ENCODE assay signal across 8 cellular contexts in the genomic region with DNA sequence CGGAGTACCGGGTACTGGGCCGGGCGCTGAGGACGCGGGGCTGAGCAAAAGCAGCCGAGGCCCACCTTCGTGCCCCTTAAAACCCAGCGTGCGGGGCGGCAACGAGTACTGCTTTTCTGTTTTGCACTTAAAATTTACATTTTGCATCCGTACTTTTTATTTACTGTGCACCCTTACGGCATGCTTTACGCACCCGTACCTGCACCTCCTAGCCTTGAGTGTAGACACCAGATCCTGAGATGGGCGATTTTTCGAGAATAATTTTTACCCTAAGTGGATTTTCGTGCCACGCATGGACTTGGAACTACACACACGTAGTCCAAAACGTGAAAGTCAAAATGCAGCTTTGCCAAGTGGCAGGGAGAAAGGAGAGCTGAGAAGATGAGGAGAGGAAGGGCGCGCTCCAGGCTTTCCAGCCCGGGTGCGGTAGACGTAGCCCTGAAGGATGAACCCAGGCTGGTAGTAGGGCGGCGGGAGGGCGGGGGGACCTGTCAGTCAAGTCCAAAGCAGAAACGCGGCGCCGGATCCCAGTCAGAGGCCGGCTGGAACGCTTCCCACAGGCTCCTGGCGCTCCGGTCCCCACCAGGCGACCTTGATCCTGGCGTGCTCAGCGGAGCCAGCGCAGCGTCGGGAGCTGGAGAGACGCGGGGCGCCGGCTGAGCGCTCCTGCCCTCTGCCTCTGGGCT. TPM values are rescaled to one million over a fixed set of nuclear protein-coding genes. Genes with fewer than 3 reads are reported as not detected.
DNase-seq lines count a peak whose midpoint lies in the region; ATAC-seq, FAIRE-seq and TF ChIP-seq lines count a peak whose summit lies in the region.

No MANE protein-coding gene starts in this region.

- no peak overlapping the region for H3K4me3 ChIP-seq in IMR-90 (ENCODE audit: insufficient read depth, low read depth, low read length)
- no peak overlapping the region for H3K4me3 ChIP-seq in GM12878
- H3K4me3 ChIP-seq in mucosa of rectum (ENCODE audit: low read length in 2 of 2), result peak overlapping the region; percentile 62 to 73

- H2BK15ac ChIP-seq in IMR-90 (ENCODE audit: low read depth, low read length), result no peak overlapping the region

- H3K4me1 ChIP-seq in IMR-90 (ENCODE audit: control insufficient read depth, insufficient read depth, low read length) (no peaks in the 10 kb centered on the region), GM12878 (ENCODE audit: control insufficient read depth, insufficient read depth, low read length) (no peaks in the 10 kb centered on the region), mucosa of rectum (ENCODE audit: control insufficient read depth in 2 of 2, insufficient read depth in 2 of 2, low read length in 2 of 2) (peaks cover 7 to 8% of the 10 kb centered on the region in 2 donors)

- H3K9me3 ChIP-seq in IMR-90 (ENCODE audit: control insufficient read depth, insufficient read depth, low read length), result no peaks in the 10 kb centered on the region
- no peaks in the 10 kb centered on the region; the same call in 2 of the 3 replicates for H3K9me3 ChIP-seq in GM12878 (replicated peaks; ENCODE audit: control insufficient read depth, insufficient read depth, low read length)
- peaks cover 0 to 2% of the 10 kb centered on the region in 2 donors for H3K9me3 ChIP-seq in mucosa of rectum (ENCODE audit: control insufficient read depth in 2 of 2, low read length in 2 of 2)

- TF ChIP-seq POLR2A in IMR-90 (IDR thresholded peaks at IDR 0.05; ENCODE audit: low read depth, low read length), result no peak
- no peak for TF ChIP-seq POLR2A in GM12878 (IDR thresholded peaks at IDR 0.05; ENCODE audit: low read depth, low read length)

- CTCF ChIA-PET in IMR-90 (lab: Yijun Ruan, JAX) (no interaction called here), GM12878 (lab: Yijun Ruan, JAX) (no interaction called here)

- H4K20me1 ChIP-seq in IMR-90 (ENCODE audit: insufficient read depth, low read length), result no peaks in the 10 kb centered on the region
- H4K20me1 ChIP-seq in GM12878 (ENCODE audit: control insufficient read depth, insufficient read depth), result no peaks in the 10 kb centered on the region

- no peaks in the 10 kb centered on the region for H3K9me1 ChIP-seq in IMR-90 (ENCODE audit: insufficient read depth, low read length)

- no peak overlapping the region for H3K18ac ChIP-seq in IMR-90 (ENCODE audit: low read depth, low read length)

- 15% methylated on average over 16 of the region's 49 CpGs; no CpG with 5 or more reads in 1 of the 2 experiments for whole genome bisulfite sequencing in IMR-90 (ENCODE audit: extremely low coverage in 2 of 2, insufficient read length in 1 of 2), 2 experiments
- WGBS in GM12878 (ENCODE audit: insufficient coverage, insufficient replicate concordance, low lambda C conversion rate, missing lambda C conversion rate), result 60% methylated on average over 47 of the region's 49 CpGs

- H3K36me3 ChIP-seq in IMR-90 (ENCODE audit: control insufficient read depth, insufficient read depth, low read length) (no peaks in the 10 kb centered on the region), GM12878 (ENCODE audit: control insufficient read depth in 2 of 2, insufficient read depth in 2 of 2, low read length in 1 of 2) (no peaks in the 10 kb centered on the region), mucosa of rectum (ENCODE audit: control insufficient read depth in 2 of 2, insufficient read depth in 2 of 2, low read length in 2 of 2) (no peaks in the 10 kb centered on the region)

- no peak for TF ChIP-seq RAD21 in IMR-90 (IDR thresholded peaks at IDR 0.05; ENCODE audit: low read length)
- TF ChIP-seq RAD21 in GM12878 (IDR thresholded peaks at IDR 0.05; ENCODE audit: insufficient read depth, low read depth, low read length), result no peak

- no peak for FAIRE-seq in GM12878 (lab: Jason Lieb, UNC)

- H2BK120ac ChIP-seq in IMR-90 (ENCODE audit: low read depth, low read length), result no peak overlapping the region

- RAD21 ChIA-PET in GM12878 (lab: Charles Lee; ENCODE audit: unreplicated experiment), result no interaction called here

- in situ Hi-C loops in IMR-90 (cut with MboI; ENCODE audit: low sequenced_read_pairs), result no loop called here
- in situ Hi-C loops in GM12878 (cut with MboI), result no loop called here

- SMC1A ChIA-PET in GM12878 (lab: Charles Lee; ENCODE audit: uncharacterized antibody, unreplicated experiment), result no interaction called here

- no peak for TF ChIP-seq EP300 in GM12878 (IDR thresholded peaks at IDR 0.05; ENCODE audit: borderline replicate concordance in 1 of 2, control insufficient read depth in 1 of 2, low read depth in 2 of 2, low read length in 2 of 2)

- no peak overlapping the region for H3K4me2 ChIP-seq in IMR-90 (ENCODE audit: low read depth, low read length)
- peak overlapping the region; percentile 60; the same call in 1 of the 2 replicates for H3K4me2 ChIP-seq in GM12878 (ENCODE audit: control insufficient read depth, insufficient read depth)

- H4K5ac ChIP-seq in IMR-90 (ENCODE audit: low read depth, low read length), result no peak overlapping the region

- H2AK5ac ChIP-seq in IMR-90 (ENCODE audit: low read depth, low read length), result no peak overlapping the region

- H2AK9ac ChIP-seq in IMR-90 (replicated peaks; ENCODE audit: low read depth, low read length, poor library complexity), result no peak overlapping the region

- no peak overlapping the region for H3K14ac ChIP-seq in IMR-90 (replicated peaks; ENCODE audit: low read depth, low read length)

- H3K4ac ChIP-seq in IMR-90 (ENCODE audit: low read depth, low read length), result no peak overlapping the region

- no peak for TF ChIP-seq CTCF in IMR-90 (conservative IDR thresholded peaks at IDR 0.05; ENCODE audit: low read depth, low read length)
- TF ChIP-seq CTCF in GM12878 (IDR thresholded peaks at IDR 0.05 in 2 of 3, conservative IDR thresholded peaks at IDR 0.05 in 1 of 3; ENCODE audit: control insufficient read depth in 2 of 3, extremely low read depth in 1 of 3, insufficient read depth in 1 of 3, low read depth in 3 of 3, low read length in 3 of 3), result no peak

- no peak overlapping the region for H2BK5ac ChIP-seq in IMR-90 (ENCODE audit: low read depth, low read length, poor library complexity, severe bottlenecking)

- dilution Hi-C loops in IMR-90 (cut with HindIII; ENCODE audit: low sequenced_read_pairs, unreplicated experiment), result no loop called here

- H4K8ac ChIP-seq in IMR-90 (ENCODE audit: low read depth in 2 of 2, low read length in 2 of 2), result no peak overlapping the region

- no peak overlapping the region for H4K91ac ChIP-seq in IMR-90 (ENCODE audit: insufficient read depth, low read depth, low read length)

- no peak for ATAC-seq in IMR-90 (ENCODE audit: low read depth)
- ATAC-seq in GM12878, result no peak
- no peak for ATAC-seq in GM21390 (IDR thresholded peaks at IDR 0.05; ENCODE audit: unreplicated experiment)

- no peak overlapping the region for H2BK20ac ChIP-seq in IMR-90 (ENCODE audit: low read depth, low read length)

- no TSS peak for BruUV-seq in IMR-90 (replicated peaks; lab: Mats Ljungman, UMichigan)
- no TSS peak for BruUV-seq in GM12878 (replicated peaks; lab: Mats Ljungman, UMichigan)

- H3K27me3 ChIP-seq in IMR-90 (ENCODE audit: control insufficient read depth, insufficient read depth, low read length), result peaks cover 47% of the 10 kb centered on the region
- peaks cover 12 to 15% of the 10 kb centered on the region in 2 experiments for H3K27me3 ChIP-seq in GM12878 (replicated peaks in 1 of 2; ENCODE audit: control insufficient read depth in 2 of 2, insufficient read depth in 2 of 2, low read length in 1 of 2)
- H3K27me3 ChIP-seq in mucosa of rectum (ENCODE audit: control insufficient read depth in 2 of 2, insufficient read depth in 2 of 2, low read length in 2 of 2), result peaks cover 53 to 60% of the 10 kb centered on the region in 2 donors

- H3K56ac ChIP-seq in IMR-90 (ENCODE audit: extremely low read depth, insufficient read depth, low read length), result no peak overlapping the region

- POLR2A ChIA-PET in IMR-90 (lab: Charles Lee; ENCODE audit: unreplicated experiment), result no interaction called here
- POLR2A ChIA-PET in GM12878 (lab: Charles Lee), result no interaction called here

- no peaks in the 10 kb centered on the region for H3K79me1 ChIP-seq in IMR-90 (ENCODE audit: low read depth in 1 of 2, low read length in 2 of 2)

- H3K9ac ChIP-seq in IMR-90 (ENCODE audit: low read depth, low read length) (no peak overlapping the region), GM12878 (ENCODE audit: control insufficient read depth, insufficient read depth, low read length) (no peak overlapping the region), mucosa of rectum (ENCODE audit: low read depth in 1 of 2, low read length in 2 of 2) (no peak overlapping the region)

- H3K23ac ChIP-seq in IMR-90 (ENCODE audit: low read depth, low read length), result no peak overlapping the region

- intact Hi-C loops in IMR-90 (cut with micrococcal nuclease), result no loop called here
- intact Hi-C loops in GM12878 (cut with micrococcal nuclease; ENCODE audit: unreplicated experiment), result no loop called here

- H3K79me2 ChIP-seq in GM12878 (ENCODE audit: control insufficient read depth, insufficient read depth, low read length), result no peaks in the 10 kb centered on the region

- DNase-seq in 8988T, result peak; percentile 61
- DNase-seq in IMR-90, result no peak
- no peak for DNase-seq in GM12878 (ENCODE audit: low read depth, low spot score)
- no peak for DNase-seq in SKM-1 (lab: John Stamatoyannopoulos, UW; ENCODE audit: unreplicated experiment)
- no peak for DNase-seq in cortex of kidney (lab: John Stamatoyannopoulos, UW)
- no peak for DNase-seq in mesenteric fat pad (ENCODE audit: low spot score)

- H3K27ac ChIP-seq in IMR-90 (ENCODE audit: insufficient read depth, low read length) (no peak overlapping the region), GM12878 (ENCODE audit: control insufficient read depth, insufficient read depth) (no peak overlapping the region), mucosa of rectum (ENCODE audit: low read depth in 2 of 2, low read length in 2 of 2) (no peak overlapping the region)

- H2AFZ ChIP-seq in IMR-90 (replicated peaks; ENCODE audit: low read length, poor library complexity) (peak overlapping the region; percentile 70), GM12878 (ENCODE audit: control insufficient read depth, low read depth, low read length) (no peak overlapping the region)

RNA-seq across cellular contexts. Expression of a gene that starts 1.2 kb away (rescaled TPM):
- total RNA-seq in IMR-90 (2012; rRNA removed) (not detected in 2 replicates), GM12878 (2014; rRNA removed) (not detected in 2 replicates), GM12878 (2014; rRNA removed; fragmentation: Illumina TruSeq; extraction: Trizol) (not detected in 2 replicates), GM12878 (2021) (not detected in 2 replicates), mesenteric fat pad (0.61 TPM)
- polyA plus RNA-seq in IMR-90 (2012; rRNA removed) (not detected in 2 replicates), GM12878 (2011; rRNA removed) (not detected in 2 replicates), GM12878 (2014; fragmentation: Illumina TruSeq; extraction: Trizol) (not detected in 2 replicates), GM12878 (2014; fragmentation: Nextera tagmentation; extraction: Ambion mirVana) (not detected), GM12878 (2014; rRNA removed) (not detected in 2 replicates), GM12878 (2016; fragmentation: Nextera tagmentation; extraction: Ambion mirVana) (not detected)
- not detected in 2 replicates for polyA plus RNA-seq in IMR-90 (2012; cell fraction: cytosol; rRNA removed)
- polyA plus RNA-seq in IMR-90 (2012; cell fraction: nucleus; rRNA removed; ENCODE audit: low replicate concordance), result not detected in 2 replicates
- not detected in 2 replicates for total RNA-seq in GM12878 (2013; cell fraction: nucleolus; rRNA removed)
- not detected for polyA plus RNA-seq in GM12878 (2011; ENCODE audit: low read depth)
- not detected in 2 replicates for polyA plus RNA-seq in GM12878 (2011; cell fraction: cytosol; rRNA removed)
- polyA plus RNA-seq in GM12878 (2011; cell fraction: nucleus; rRNA removed), result not detected in 2 replicates
- not detected in 2 replicates for polyA plus RNA-seq in GM12878 (2012)
- not detected in 2 replicates for polyA minus RNA-seq in GM12878 (2011; rRNA and poly(A)+ RNA removed)
- not detected in 2 replicates for polyA minus RNA-seq in GM12878 (2011; cell fraction: cytosol; rRNA and poly(A)+ RNA removed)
- not detected in 2 replicates for polyA minus RNA-seq in GM12878 (2011; cell fraction: nucleus; rRNA and poly(A)+ RNA removed)

Comparison
In these comparisons a context has a peak if more than half of its experiments do, and no peak if none do; other contexts are left out.
1. H3K4me3 ChIP-seq: peak in mucosa of rectum (2 of 2); none in IMR-90 (single experiment) and GM12878 (single experiment).